In the genomic region with DNA sequence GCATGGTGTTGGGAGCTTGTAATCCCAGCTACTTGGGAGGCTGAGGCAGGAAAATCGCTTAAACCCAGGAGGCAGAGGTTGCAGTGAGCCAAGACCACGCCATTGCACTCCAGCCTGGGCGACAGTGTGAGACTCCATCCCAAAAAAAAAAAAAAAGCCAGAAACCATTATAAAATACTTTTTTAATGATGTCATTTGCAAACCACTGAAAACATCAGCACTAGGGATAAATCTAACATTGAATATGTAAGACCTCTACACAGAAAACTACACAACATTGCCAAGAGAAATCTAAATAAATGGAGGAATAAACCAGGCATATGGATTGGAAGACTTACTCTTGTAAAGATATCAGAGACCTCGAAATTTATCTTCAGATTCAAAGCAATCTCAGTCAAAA, we compare ENCODE assay signal across 3 cellular contexts. TPM values are rescaled to one million over a fixed set of nuclear protein-coding genes. Genes with fewer than 3 reads are reported as not detected.
"Had no signal": no experiment of that assay in that cellular context is flagged by ENCODE, and none has a peak within 500 bp of the region (broad histone marks: within the 10 kb centered on the region; RNA-seq: fewer than 3 reads in every experiment).

No MANE protein-coding gene starts in this region.

RNA-seq across cellular contexts. Expression of a gene that starts 37.5 kb away (rescaled TPM):
- polyA plus RNA-seq: fibroblast of lung had no signal

RNA-seq across cellular contexts. Expression of a gene that starts 49.5 kb away (rescaled TPM):
- total RNA-seq: activated CD4-positive, alpha-beta T cell treated with anti-CD3 and anti-CD28 coated beads, Interleukin-2, amount 10 ng/mL, durations not matched to agents 7 days and 5 days had no signal
- polyA plus RNA-seq: immature natural killer cell had no signal
